15 cellular contexts compared by ENCODE assay signal in genomic region chr12:659090-659683, GRCh38. TPM values are rescaled to one million over a fixed set of nuclear protein-coding genes. Genes with fewer than 3 reads are reported as not detected.
DNase-seq lines count a peak whose midpoint lies in the region; ATAC-seq, FAIRE-seq and TF ChIP-seq lines count a peak whose summit lies in the region.
"Had no signal": no experiment of that assay in that cellular context is flagged by ENCODE, and none has a peak within 500 bp of the region (broad histone marks: within the 10 kb centered on the region; RNA-seq: fewer than 3 reads in every experiment).

No MANE protein-coding gene starts in this region.

- 58% methylated on average over 5 of the region's 5 CpGs for WGBS in HepG2 (ENCODE audit: low lambda C conversion rate)

- no peak for TF ChIP-seq POLR2A in HepG2 (IDR thresholded peaks at IDR 0.05; ENCODE audit: insufficient read depth in 1 of 2, low read depth in 2 of 2, low read length in 2 of 2)

- TF ChIP-seq CTCF in HepG2 (CRISPR knock-in tag; IDR thresholded peaks at IDR 0.05): no peak

- no peaks in the 10 kb centered on the region for H3K79me2 ChIP-seq in HepG2 (ENCODE audit: insufficient read depth, low read length)

- TF ChIP-seq RAD21 in HepG2 (CRISPR knock-in tag; IDR thresholded peaks at IDR 0.05): no peak

- H3K27ac ChIP-seq in HepG2 (ENCODE audit: extremely low read length, insufficient read depth, low read length): no peak overlapping the region
- H3K27ac ChIP-seq: pancreas, SJSA1 had no signal

- peak overlapping the region; percentile 12 for H3K4me3 Mint-ChIP-seq in memory B cell
- H3K4me3 Mint-ChIP-seq in natural killer cell treated with Interleukin-12 subunit alpha and Interleukin-12 subunit beta and Interleukin-15 and Interleukin-18, amount 100 ng/mL, for 72 hours: no peak overlapping the region
- H3K4me3 Mint-ChIP-seq: CD8-positive, alpha-beta T cell; type B pancreatic cell had no signal

- no peak overlapping the region for H3K9ac ChIP-seq in HepG2 (ENCODE audit: insufficient read depth, low read depth, low read length)

- BruUV-seq in HepG2 (replicated peaks; lab: Mats Ljungman, UMichigan): no TSS peak

- in situ Hi-C loops in HepG2 (cut with HindIII; ENCODE audit: extremely low pct_ligation_motif_present, low pct_unique_long_range_greater_than_20kb): no loop called here

- peaks cover 20% of the 10 kb centered on the region for H3K4me1 Mint-ChIP-seq in memory B cell
- peaks cover 16 to 20% of the 10 kb centered on the region in 2 donors for H3K4me1 Mint-ChIP-seq in natural killer cell treated with Interleukin-12 subunit alpha and Interleukin-12 subunit beta and Interleukin-15 and Interleukin-18, amount 100 ng/mL, for 72 hours (ENCODE audit: low read depth in 2 of 2)

- peak; percentile 60 for ATAC-seq in GM18873 (IDR thresholded peaks at IDR 0.05; ENCODE audit: low FRiP score, unreplicated experiment)
- ATAC-seq in GM21576 (IDR thresholded peaks at IDR 0.05; ENCODE audit: unreplicated experiment): peak; percentile 70
- peak; percentile 89 for ATAC-seq in HG03354 (IDR thresholded peaks at IDR 0.05; ENCODE audit: poor library complexity, severe bottlenecking, unreplicated experiment)
- peak; percentile 97 for ATAC-seq in memory B cell (ENCODE audit: low read depth)
- no peak for ATAC-seq in natural killer cell treated with Interleukin-12 subunit alpha and Interleukin-12 subunit beta and Interleukin-15 and Interleukin-18, amount 100 ng/mL, for 72 hours
- no peak for ATAC-seq in HepG2
- ATAC-seq: CD8-positive, alpha-beta T cell; pancreas had no signal

- H3K36me3 Mint-ChIP-seq in memory B cell: no peaks in the 10 kb centered on the region
- H3K36me3 Mint-ChIP-seq in natural killer cell treated with Interleukin-12 subunit alpha and Interleukin-12 subunit beta and Interleukin-15 and Interleukin-18, amount 100 ng/mL, for 72 hours: no peaks in the 10 kb centered on the region
- H3K36me3 Mint-ChIP-seq: CD8-positive, alpha-beta T cell; type B pancreatic cell had no signal

- DNase-seq in memory B cell (ENCODE audit: low spot score in 2 of 2) (no peak), amniotic stem cell (lab: John Stamatoyannopoulos, UW) (no peak), HepG2 (ENCODE audit: low spot score) (no peak), mesenteric fat pad (ENCODE audit: low spot score) (no peak)
- no peak for DNase-seq in natural killer cell treated with Interleukin-12 subunit alpha and Interleukin-12 subunit beta and Interleukin-15 and Interleukin-18, amount 100 ng/mL, for 72 hours (ENCODE audit: low spot score)
- DNase-seq: activated CD8-positive, alpha-beta memory T cell treated with anti-CD3 and anti-CD28 coated beads, Interleukin-2, amount 50 U/mL, for 48 hours; CD8-positive, alpha-beta T cell; NCI-H1105; NCI-H526 treated with DMSO at 0.1 percent for 48 hours; pancreas had no signal

- CTCF ChIA-PET in HepG2 (lab: Yijun Ruan, JAX; ENCODE audit: low intra/inter-chr PET ratio, low total read pairs): no interaction called here

- peak overlapping the region; percentile 6 for H3K27ac Mint-ChIP-seq in memory B cell
- no peak overlapping the region for H3K27ac Mint-ChIP-seq in natural killer cell treated with Interleukin-12 subunit alpha and Interleukin-12 subunit beta and Interleukin-15 and Interleukin-18, amount 100 ng/mL, for 72 hours
- H3K27ac Mint-ChIP-seq: CD8-positive, alpha-beta T cell; type B pancreatic cell had no signal

- H3K4me2 ChIP-seq in HepG2 (ENCODE audit: low read depth, low read length): no peak overlapping the region

- H3K27me3 ChIP-seq in HepG2 (ENCODE audit: control insufficient read depth in 1 of 2, insufficient read depth in 2 of 2, low read length in 2 of 2): peaks cover 0 to 18% of the 10 kb centered on the region in 2 experiments; a peak in 4 of 5 replicates
- H3K27me3 ChIP-seq: pancreas had no signal

- POLR2A ChIA-PET in HepG2 (lab: Yijun Ruan, JAX): no interaction called here

- TF ChIP-seq EP300 in HepG2 (IDR thresholded peaks at IDR 0.05; ENCODE audit: low read depth in 2 of 2, low read length in 2 of 2) (no peak), HepG2 (CRISPR knock-in tag; IDR thresholded peaks at IDR 0.05; ENCODE audit: borderline replicate concordance) (no peak)

- no peaks in the 10 kb centered on the region for H3K9me3 Mint-ChIP-seq in memory B cell
- H3K9me3 Mint-ChIP-seq in natural killer cell treated with Interleukin-12 subunit alpha and Interleukin-12 subunit beta and Interleukin-15 and Interleukin-18, amount 100 ng/mL, for 72 hours: no peaks in the 10 kb centered on the region
- H3K9me3 Mint-ChIP-seq: CD8-positive, alpha-beta T cell; type B pancreatic cell had no signal

- FAIRE-seq in HepG2 (lab: Jason Lieb, UNC): no peak
- FAIRE-seq: pancreas had no signal

- H2AFZ ChIP-seq in HepG2 (ENCODE audit: low read length): no peak overlapping the region

- intact Hi-C loops in HepG2 (cut with micrococcal nuclease; ENCODE audit: unreplicated experiment): no loop called here

- H3K36me3 ChIP-seq in HepG2 (replicated peaks in 1 of 2; ENCODE audit: control insufficient read depth in 1 of 2, insufficient read depth in 2 of 2, low read length in 2 of 2): no peaks in the 10 kb centered on the region
- H3K36me3 ChIP-seq: pancreas, SJSA1 had no signal

- no peaks in the 10 kb centered on the region for H3K9me3 ChIP-seq in HepG2 (ENCODE audit: low read length)
- H3K9me3 ChIP-seq: pancreas, SJSA1 had no signal

- H3K4me3 ChIP-seq in HepG2 (replicated peaks in 1 of 3; ENCODE audit: insufficient read depth in 1 of 3, low read depth in 2 of 3, low read length in 3 of 3): no peak overlapping the region
- H3K4me3 ChIP-seq: pancreas, SJSA1 had no signal

- H4K20me1 ChIP-seq in HepG2 (ENCODE audit: insufficient read depth, low read length): no peaks in the 10 kb centered on the region

- no peaks in the 10 kb centered on the region for H3K27me3 Mint-ChIP-seq in memory B cell
- peaks cover 2 to 7% of the 10 kb centered on the region in 2 donors for H3K27me3 Mint-ChIP-seq in natural killer cell treated with Interleukin-12 subunit alpha and Interleukin-12 subunit beta and Interleukin-15 and Interleukin-18, amount 100 ng/mL, for 72 hours

- H3K4me1 ChIP-seq in HepG2 (ENCODE audit: insufficient read depth, low read length): peaks cover 29% of the 10 kb centered on the region
- H3K4me1 ChIP-seq: pancreas, SJSA1 had no signal

TF ChIP-seq in HepG2, 621 proteins besides CTCF, POLR2A, EP300 and RAD21:
- no peak for TF ChIP-seq ZBTB7B (CRISPR knock-in tag; IDR thresholded peaks at IDR 0.05)
- TF ChIP-seq ZKSCAN5 (CRISPR knock-in tag; IDR thresholded peaks at IDR 0.05): no peak
- no peak for TF ChIP-seq TP53 (CRISPR knock-in tag; conservative IDR thresholded peaks at IDR 0.05)
- TF ChIP-seq ZNF781 (CRISPR knock-in tag; IDR thresholded peaks at IDR 0.05; ENCODE audit: borderline replicate concordance, not compliant biosample characterization): no peak
- TF ChIP-seq, protein P1, sequence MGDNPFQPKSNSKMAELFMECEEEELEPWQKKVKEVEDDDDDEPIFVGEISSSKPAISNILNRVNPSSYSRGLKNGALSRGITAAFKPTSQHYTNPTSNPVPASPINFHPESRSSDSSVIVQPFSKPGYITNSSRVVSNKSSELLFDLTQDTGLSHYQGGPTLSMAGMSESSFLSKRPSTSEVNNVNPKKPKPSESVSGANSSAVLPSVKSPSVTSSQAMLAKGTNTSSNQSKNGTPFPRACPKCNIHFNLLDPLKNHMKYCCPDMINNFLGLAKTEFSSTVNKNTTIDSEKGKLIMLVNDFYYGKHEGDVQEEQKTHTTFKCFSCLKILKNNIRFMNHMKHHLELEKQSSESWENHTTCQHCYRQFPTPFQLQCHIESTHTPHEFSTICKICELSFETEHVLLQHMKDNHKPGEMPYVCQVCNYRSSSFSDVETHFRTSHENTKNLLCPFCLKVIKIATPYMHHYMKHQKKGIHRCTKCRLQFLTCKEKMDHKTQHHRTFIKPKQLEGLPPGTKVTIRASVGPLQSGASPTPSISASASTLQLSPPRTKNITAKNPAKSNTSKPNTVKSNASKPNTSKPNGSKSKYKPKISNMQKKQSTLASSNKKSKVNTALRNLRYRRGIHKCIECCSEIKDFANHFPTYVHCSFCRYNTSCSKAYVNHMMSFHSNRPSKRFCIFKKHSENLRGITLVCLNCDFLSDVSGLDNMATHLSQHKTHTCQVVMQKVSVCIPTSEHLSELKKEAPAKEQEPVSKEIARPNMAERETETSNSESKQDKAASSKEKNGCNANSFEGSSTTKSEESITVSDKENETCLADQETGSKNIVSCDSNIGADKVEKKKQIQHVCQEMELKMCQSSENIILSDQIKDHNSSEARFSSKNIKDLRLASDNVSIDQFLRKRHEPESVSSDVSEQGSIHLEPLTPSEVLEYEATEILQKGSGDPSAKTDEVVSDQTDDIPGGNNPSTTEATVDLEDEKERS (CRISPR knock-in tag; IDR thresholded peaks at IDR 0.05): no peak
- TF ChIP-seq SMC3 (IDR thresholded peaks at IDR 0.05; ENCODE audit: low read length): no peak
TF ChIP-seq in HepG2: peak in this region for 0.

RNA-seq across cellular contexts. Expression of gene NINJ2, which starts 4.1 kb away (rescaled TPM):
- total RNA-seq in natural killer cell treated with Interleukin-12 subunit alpha and Interleukin-12 subunit beta and Interleukin-15 and Interleukin-18, amount 100 ng/mL, for 72 hours: 10 to 100 TPM in 1 of 2 donors, 1 to 10 TPM in 1; 8.6 to 15.3 TPM
- total RNA-seq in HepG2 (2016; rRNA removed; fragmentation: Illumina TruSeq; extraction: Trizol): 0.62 and 0.94 TPM in 2 replicates
- total RNA-seq in HepG2 (2016; cell fraction: cytosol; rRNA removed; fragmentation: Illumina TruSeq; extraction: Trizol; ENCODE audit: low read depth): 0.51 TPM in 1 of 2 replicates, not detected in the other
- total RNA-seq in HepG2 (2016; cell fraction: insoluble cytoplasmic fraction; rRNA removed; fragmentation: Illumina TruSeq; extraction: Trizol): 0.34 and 0.56 TPM in 2 replicates
- total RNA-seq in HepG2 (2016; cell fraction: membrane; rRNA removed; fragmentation: Illumina TruSeq; extraction: Trizol): 0.31 and 0.34 TPM in 2 replicates
- 1.0 TPM in 1 of 2 replicates, not detected in the other for total RNA-seq in HepG2 (2016; cell fraction: nucleus; rRNA removed; fragmentation: Illumina TruSeq; extraction: Trizol)
- 3.8 and 5.4 TPM in 2 replicates for polyA plus RNA-seq in HepG2 (2011; rRNA removed)
- polyA plus RNA-seq in HepG2 (2011; cell fraction: cytosol; rRNA removed): 5.5 and 5.9 TPM in 2 replicates
- polyA plus RNA-seq in HepG2 (2011; cell fraction: nucleus; rRNA removed): 3.4 and 3.9 TPM in 2 replicates
- polyA plus RNA-seq in HepG2 (2012): 4.9 and 6.3 TPM in 2 replicates
- 0.87 and 0.95 TPM in 2 replicates for polyA plus RNA-seq in HepG2 (2016; cell fraction: cytosol; fragmentation: Illumina TruSeq; extraction: Trizol; ENCODE audit: low read depth)
- 0.94 and 1.3 TPM in 2 replicates for polyA plus RNA-seq in HepG2 (2016; cell fraction: insoluble cytoplasmic fraction; fragmentation: Illumina TruSeq; extraction: Trizol; ENCODE audit: low read depth)
- 0.98 and 1.2 TPM in 2 replicates for polyA plus RNA-seq in HepG2 (2016; cell fraction: membrane; fragmentation: Illumina TruSeq; extraction: Trizol; ENCODE audit: low read depth)
- polyA plus RNA-seq in HepG2 (2016; cell fraction: nucleus; fragmentation: Illumina TruSeq; extraction: Trizol; ENCODE audit: insufficient read depth, low read depth): 0.83 TPM in 2 replicates
- 7.4 and 19.5 TPM in 2 replicates for polyA minus RNA-seq in HepG2 (2011; rRNA and poly(A)+ RNA removed; ENCODE audit: low replicate concordance)
- 1.1 and 2.0 TPM in 2 replicates for polyA minus RNA-seq in HepG2 (2011; cell fraction: cytosol; rRNA and poly(A)+ RNA removed)
- polyA minus RNA-seq in HepG2 (2011; cell fraction: nucleus; rRNA and poly(A)+ RNA removed): 0.64 and 1.6 TPM in 2 replicates
- total RNA-seq in mesenteric fat pad: 18.5 TPM
- total RNA-seq: SJSA1 had no signal

Comparison
In these comparisons a context has a peak if more than half of its experiments do, and no peak if none do; other contexts are left out.
1. ATAC-seq: peak in GM18873 (single experiment), GM21576 (single experiment), HG03354 (single experiment) and memory B cell (single experiment); none in natural killer cell treated with Interleukin-12 subunit alpha and Interleukin-12 subunit beta and Interleukin-15 and Interleukin-18, amount 100 ng/mL, for 72 hours (0 of 2) and HepG2 (single experiment).